Comparison of ENCODE assay signal across 6 cellular contexts in genomic region chr16:3458852-3459361, GRCh38. TPM values are rescaled to one million over a fixed set of nuclear protein-coding genes. Genes with fewer than 3 reads are reported as not detected.
DNase-seq lines count a peak whose midpoint lies in the region; ATAC-seq and TF ChIP-seq lines count a peak whose summit lies in the region.

No MANE protein-coding gene starts in this region.

- in situ Hi-C loops in Panc1 (cut with HindIII; ENCODE audit: low pct_unique_long_range_greater_than_20kb, low sequenced_read_pairs): no loop called here

- TF ChIP-seq CTCF in Panc1 (IDR thresholded peaks at IDR 0.05) (no peak), thoracic aorta (IDR thresholded peaks at IDR 0.05) (no peak)

- intact Hi-C loops in Panc1 (cut with micrococcal nuclease; ENCODE audit: unreplicated experiment): no loop called here

- H3K9me3 ChIP-seq in Panc1 (ENCODE audit: control insufficient read depth, insufficient read depth, low read depth, low read length): no peaks in the 10 kb centered on the region
- H3K9me3 ChIP-seq in iPS DF 6.9 (ENCODE audit: control insufficient read depth, insufficient read depth, low read length): no peaks in the 10 kb centered on the region
- H3K9me3 ChIP-seq in thoracic aorta: no peaks in the 10 kb centered on the region

- CTCF ChIA-PET in Panc1 (lab: Charles Lee): no interaction called here

- no CpG with 5 or more reads among the region's 10 CpGs for WGBS in iPS DF 6.9 (ENCODE audit: insufficient coverage, insufficient read length)

- ATAC-seq in GM18907 (IDR thresholded peaks at IDR 0.05; ENCODE audit: unreplicated experiment) (peak; percentile 41), Panc1 (no peak), thoracic aorta (ENCODE audit: insufficient number of reproducible peaks, low FRiP score, low read depth) (no peak)

- DNase-seq in Panc1 (ENCODE audit: low read depth, low spot score) (no peak), iPS DF 6.9 (ENCODE audit: low read depth, low spot score) (no peak), thoracic aorta (ENCODE audit: low spot score) (no peak), ecto neural progenitor cell (ENCODE audit: low spot score) (no peak), cerebellar nuclear complex (lab: John Stamatoyannopoulos, UW) (no peak)

- POLR2A ChIA-PET in Panc1 (lab: Charles Lee): no interaction called here

- H3K4me1 ChIP-seq in Panc1 (ENCODE audit: control insufficient read depth, insufficient read depth, low read length): peaks cover 43% of the 10 kb centered on the region
- H3K4me1 ChIP-seq in iPS DF 6.9 (ENCODE audit: control insufficient read depth, insufficient read depth, low read length): peaks cover 5% of the 10 kb centered on the region
- H3K4me1 ChIP-seq in thoracic aorta (ENCODE audit: control insufficient read depth in 1 of 2, low read depth in 2 of 2): peaks cover 13 to 58% of the 10 kb centered on the region in 2 donors

- H3K27ac ChIP-seq in Panc1 (ENCODE audit: low read length) (peak overlapping the region; percentile 93), iPS DF 6.9 (ENCODE audit: low read length) (no peak overlapping the region), thoracic aorta (peak overlapping the region; percentile 93 to 96)

- H3K4me3 ChIP-seq in Panc1 (ENCODE audit: low read depth in 2 of 2, low read length in 2 of 2) (peak overlapping the region; percentile 73 to 84), iPS DF 6.9 (ENCODE audit: low read length) (peak overlapping the region; percentile 50; the same call in 1 of the 2 replicates), thoracic aorta (peak overlapping the region; percentile 82)

- H3K27me3 ChIP-seq in Panc1 (ENCODE audit: control insufficient read depth, insufficient read depth, low read length) (no peaks in the 10 kb centered on the region), iPS DF 6.9 (ENCODE audit: control insufficient read depth, insufficient read depth, low read length) (no peaks in the 10 kb centered on the region), thoracic aorta (replicated peaks; ENCODE audit: insufficient read depth) (no peaks in the 10 kb centered on the region)

- peaks cover 2% of the 10 kb centered on the region; the same call in 1 of the 2 replicates for H3K36me3 ChIP-seq in Panc1 (ENCODE audit: control insufficient read depth, insufficient read depth, low read length)
- H3K36me3 ChIP-seq in iPS DF 6.9 (ENCODE audit: control insufficient read depth, insufficient read depth, low read length): no peaks in the 10 kb centered on the region
- H3K36me3 ChIP-seq in thoracic aorta: no peaks in the 10 kb centered on the region

- BruUV-seq in Panc1 (replicated peaks; lab: Mats Ljungman, UMichigan): no TSS peak

RNA-seq across cellular contexts. Expression of gene NAA60, which starts 15.4 kb away (rescaled TPM):
- total RNA-seq in Panc1 (2021; ENCODE audit: unreplicated experiment) (56.0 TPM), thoracic aorta (10 to 100 TPM; 25.2 to 40.6 TPM)
- 60.0 TPM for polyA plus RNA-seq in Panc1 (2012; ENCODE audit: insufficient read length)

RNA-seq across cellular contexts. Expression of gene ZNF597, which starts 15.6 kb away (rescaled TPM):
- total RNA-seq in Panc1 (2021; ENCODE audit: unreplicated experiment) (2.7 TPM), thoracic aorta (1 to 10 TPM; 2.3 to 6.2 TPM)
- 1.2 TPM for polyA plus RNA-seq in Panc1 (2012; ENCODE audit: insufficient read length)

RNA-seq across cellular contexts. Expression of gene C16orf90, which starts 36.4 kb away (rescaled TPM):
- not detected for total RNA-seq in Panc1 (2021; ENCODE audit: unreplicated experiment)
- not detected for polyA plus RNA-seq in Panc1 (2012; ENCODE audit: insufficient read length)
- total RNA-seq in thoracic aorta: not detected

RNA-seq across cellular contexts. Expression of gene CLUAP1, which starts 41.9 kb away (rescaled TPM):
- 14.5 TPM for total RNA-seq in Panc1 (2021; ENCODE audit: unreplicated experiment)
- polyA plus RNA-seq in Panc1 (2012; ENCODE audit: insufficient read length): 18.5 TPM
- 10 to 100 TPM; 23.4 to 25.0 TPM for total RNA-seq in thoracic aorta

RNA-seq across cellular contexts. Expression of gene ZNF174, which starts 57.9 kb away (rescaled TPM):
- 14.4 TPM for total RNA-seq in Panc1 (2021; ENCODE audit: unreplicated experiment)
- 10.5 TPM for polyA plus RNA-seq in Panc1 (2012; ENCODE audit: insufficient read length)
- total RNA-seq in thoracic aorta: 10 to 100 TPM in 1 of 2 donors, 1 to 10 TPM in 1; 5.4 to 16.8 TPM
